In genomic region chr2:195842932-195843331, GRCh38 we compare ENCODE assay signal across 18 cellular contexts.
DNase-seq lines count a peak whose midpoint lies in the region; ATAC-seq lines count a peak whose summit lies in the region.
"Had no signal": no experiment of that assay in that cellular context is flagged by ENCODE, and none has a peak within 500 bp of the region (broad histone marks: within the 10 kb centered on the region; RNA-seq: fewer than 3 reads in every experiment).

No MANE protein-coding gene starts in this region.

- POLR2A ChIA-PET in naive thymus-derived CD4-positive, alpha-beta T cell (lab: Charles Lee), result no interaction called here

- H3K27me3 ChIP-seq in naive thymus-derived CD4-positive, alpha-beta T cell (ENCODE audit: control insufficient read depth in 2 of 2, insufficient read depth in 2 of 2, low read length in 2 of 2), result no peaks in the 10 kb centered on the region
- no peaks in the 10 kb centered on the region for H3K27me3 ChIP-seq in HAP-1 (ENCODE audit: low read depth)
- H3K27me3 ChIP-seq: cardiac muscle cell, esophagus squamous epithelium, hepatocyte, neutrophil had no signal

- no peaks in the 10 kb centered on the region for H3K36me3 ChIP-seq in naive thymus-derived CD4-positive, alpha-beta T cell (ENCODE audit: control insufficient read depth in 2 of 3, insufficient read depth in 3 of 3, low read length in 3 of 3)
- no peaks in the 10 kb centered on the region for H3K36me3 ChIP-seq in HAP-1 (replicated peaks)
- H3K36me3 ChIP-seq: cardiac muscle cell, esophagus squamous epithelium, neutrophil had no signal

- peaks cover 13% of the 10 kb centered on the region for H3K4me1 Mint-ChIP-seq in activated T-cell treated with anti-CD3 and anti-CD28 coated beads, Interleukin-2, amount 50 U/mL, for 4 hours (ENCODE audit: low read depth)
- peaks cover 9% of the 10 kb centered on the region for H3K4me1 Mint-ChIP-seq in activated T-cell treated with anti-CD3 and anti-CD28 coated beads, Interleukin-2, amount 50 U/mL, for 72 hours (ENCODE audit: low read depth)
- peaks cover 6 to 16% (median 10%) of the 10 kb centered on the region in 7 donors for H3K4me1 Mint-ChIP-seq in naive thymus-derived CD4-positive, alpha-beta T cell

- H3K4me1 ChIP-seq in naive thymus-derived CD4-positive, alpha-beta T cell (ENCODE audit: control insufficient read depth in 2 of 2, insufficient read depth in 2 of 2, low read length in 2 of 2), result no peaks in the 10 kb centered on the region
- H3K4me1 ChIP-seq in HAP-1, result no peaks in the 10 kb centered on the region
- H3K4me1 ChIP-seq: esophagus squamous epithelium had no signal

- H3K9me3 Mint-ChIP-seq in activated T-cell treated with anti-CD3 and anti-CD28 coated beads, Interleukin-2, amount 50 U/mL, for 4 hours, result no peaks in the 10 kb centered on the region
- no peaks in the 10 kb centered on the region for H3K9me3 Mint-ChIP-seq in activated T-cell treated with anti-CD3 and anti-CD28 coated beads, Interleukin-2, amount 50 U/mL, for 72 hours
- H3K9me3 Mint-ChIP-seq in naive thymus-derived CD4-positive, alpha-beta T cell, result peaks cover 0 to 15% (median 0%) of the 10 kb centered on the region in 11 donors

- H3K27ac ChIP-seq in naive thymus-derived CD4-positive, alpha-beta T cell (ENCODE audit: low read depth, low read length), result no peak overlapping the region
- H3K27ac ChIP-seq: cardiac muscle cell, esophagus squamous epithelium, hepatocyte, neutrophil had no signal

- no peak overlapping the region for H3K4me3 ChIP-seq in naive thymus-derived CD4-positive, alpha-beta T cell (ENCODE audit: low read length)
- H3K4me3 ChIP-seq in HAP-1, result no peak overlapping the region
- H3K4me3 ChIP-seq: cardiac muscle cell, esophagus squamous epithelium, hepatocyte had no signal

- no peak for DNase-seq in activated T-cell treated with anti-CD3 and anti-CD28 coated beads, Interleukin-2, amount 50 U/mL, for 4 hours
- DNase-seq in activated T-cell treated with anti-CD3 and anti-CD28 coated beads, Interleukin-2, amount 50 U/mL, for 72 hours, result no peak
- peak; percentile 25 for DNase-seq in OCI-M1 (lab: John Stamatoyannopoulos, UW)
- no peak for DNase-seq in naive thymus-derived CD4-positive, alpha-beta T cell
- no peak for DNase-seq in mesenteric fat pad (ENCODE audit: low spot score)
- DNase-seq in cerebellar cortex (ENCODE audit: low spot score), result no peak
- DNase-seq in HAP-1 (ENCODE audit: low spot score in 2 of 2), result no peak
- DNase-seq: activated CD4-positive, alpha-beta T cell treated with anti-CD3 and anti-CD28 coated beads for 1 hour; esophagus squamous epithelium; kidney; NCI-H1105; NK-92 treated with Interleukin-12 subunit alpha and Interleukin-12 subunit beta, amount 100 ng/mL, for 24 hours; retina; SHP77 had no signal

- ATAC-seq in activated T-cell treated with anti-CD3 and anti-CD28 coated beads, Interleukin-2, amount 50 U/mL, for 4 hours, result no peak
- ATAC-seq in activated T-cell treated with anti-CD3 and anti-CD28 coated beads, Interleukin-2, amount 50 U/mL, for 72 hours (replicated peaks in 1 of 2), result no peak
- peak; percentile 56 for ATAC-seq in GM19324 (IDR thresholded peaks at IDR 0.05; ENCODE audit: low FRiP score, unreplicated experiment)
- no peak for ATAC-seq in naive thymus-derived CD4-positive, alpha-beta T cell

- in situ Hi-C loops in HAP-1 (cut with MboI; ENCODE audit: low sequenced_read_pairs), result no loop called here

- no peak overlapping the region for H3K27ac Mint-ChIP-seq in activated T-cell treated with anti-CD3 and anti-CD28 coated beads, Interleukin-2, amount 50 U/mL, for 72 hours
- peak overlapping the region in 1 of 9 donors; percentile 38 for H3K27ac Mint-ChIP-seq in naive thymus-derived CD4-positive, alpha-beta T cell

- H3K27me3 Mint-ChIP-seq in activated T-cell treated with anti-CD3 and anti-CD28 coated beads, Interleukin-2, amount 50 U/mL, for 4 hours (ENCODE audit: low read depth), result no peaks in the 10 kb centered on the region
- no peaks in the 10 kb centered on the region for H3K27me3 Mint-ChIP-seq in activated T-cell treated with anti-CD3 and anti-CD28 coated beads, Interleukin-2, amount 50 U/mL, for 72 hours (ENCODE audit: low read depth)
- H3K27me3 Mint-ChIP-seq in naive thymus-derived CD4-positive, alpha-beta T cell, result peaks cover 0 to 20% (median 0%) of the 10 kb centered on the region in 5 donors

- no peaks in the 10 kb centered on the region for H3K9me3 ChIP-seq in naive thymus-derived CD4-positive, alpha-beta T cell (ENCODE audit: control insufficient read depth in 2 of 3, low read length in 3 of 3)
- H3K9me3 ChIP-seq in HAP-1, result no peaks in the 10 kb centered on the region
- H3K9me3 ChIP-seq: esophagus squamous epithelium, neutrophil had no signal

- H3K36me3 Mint-ChIP-seq in activated T-cell treated with anti-CD3 and anti-CD28 coated beads, Interleukin-2, amount 50 U/mL, for 4 hours (ENCODE audit: insufficient read depth), result no peaks in the 10 kb centered on the region
- H3K36me3 Mint-ChIP-seq in activated T-cell treated with anti-CD3 and anti-CD28 coated beads, Interleukin-2, amount 50 U/mL, for 72 hours (ENCODE audit: insufficient read depth in 2 of 2), result no peaks in the 10 kb centered on the region
- H3K36me3 Mint-ChIP-seq in naive thymus-derived CD4-positive, alpha-beta T cell, result no peaks in the 10 kb centered on the region

- peak overlapping the region; percentile 46 for H3K4me3 Mint-ChIP-seq in activated T-cell treated with anti-CD3 and anti-CD28 coated beads, Interleukin-2, amount 50 U/mL, for 4 hours
- peak overlapping the region in 1 of 2 donors; percentile 69 for H3K4me3 Mint-ChIP-seq in activated T-cell treated with anti-CD3 and anti-CD28 coated beads, Interleukin-2, amount 50 U/mL, for 72 hours
- peak overlapping the region in 9 of 10 donors; percentile 23 to 73 (median 55) for H3K4me3 Mint-ChIP-seq in naive thymus-derived CD4-positive, alpha-beta T cell

- CTCF ChIA-PET in naive thymus-derived CD4-positive, alpha-beta T cell (lab: Charles Lee), result no interaction called here

- intact Hi-C loops in naive thymus-derived CD4-positive, alpha-beta T cell (cut with micrococcal nuclease), result no loop called here
